In the genomic region with DNA sequence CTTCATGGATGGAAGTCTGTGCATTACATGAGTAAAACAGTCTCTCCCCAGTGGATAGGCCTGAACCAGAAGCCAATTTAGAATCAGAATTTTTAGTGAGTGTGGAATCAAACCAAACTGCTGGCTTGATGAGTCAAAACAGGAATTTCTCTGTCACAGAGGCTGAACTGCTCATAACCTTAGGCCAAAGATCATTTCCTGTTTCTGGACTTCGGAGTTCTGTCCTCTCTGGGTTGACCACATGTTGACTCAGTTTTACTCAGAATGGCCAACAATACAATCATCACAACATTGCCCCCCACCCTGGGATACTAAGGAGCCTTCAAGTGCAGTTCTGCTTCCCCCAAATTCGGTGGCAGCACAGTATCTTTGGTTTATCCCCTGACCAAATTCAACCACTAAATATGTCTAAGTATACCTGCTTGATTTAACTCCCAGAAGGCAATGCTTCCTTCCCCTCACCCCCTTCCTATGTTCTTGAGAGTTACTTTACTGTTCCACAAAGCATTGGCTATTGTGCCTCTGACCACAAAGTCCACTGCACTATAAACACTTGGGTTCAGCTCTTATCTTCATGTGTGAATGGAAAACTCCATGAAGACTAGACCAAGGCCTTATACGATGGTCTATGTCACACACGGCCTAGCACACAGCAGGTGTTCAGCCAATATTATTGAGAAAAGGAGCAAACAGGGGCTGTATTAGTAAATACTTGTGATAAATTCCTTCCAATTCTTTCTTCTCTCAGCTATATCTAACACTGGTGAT, we compare ENCODE assay signal across 1 cellular context.
A peak's percentile ranks its signal among the peaks of the same experiment; 100 is the strongest.
TF ChIP-seq lines count a peak whose summit lies in the region.

No MANE protein-coding gene starts in this region.

TF ChIP-seq in HepG2, 621 proteins besides CTCF, POLR2A, EP300 and RAD21 (continued from another document and continues in another):
- TF ChIP-seq TFDP2 (CRISPR knock-in tag; IDR thresholded peaks at IDR 0.05) (no peak), POLR2AphosphoS2 (IDR thresholded peaks at IDR 0.05; ENCODE audit: low read depth, low read length) (no peak), REXO4 (CRISPR knock-in tag; IDR thresholded peaks at IDR 0.05; ENCODE audit: borderline replicate concordance) (no peak), ZNF550 (CRISPR knock-in tag; IDR thresholded peaks at IDR 0.05; ENCODE audit: borderline replicate concordance) (no peak), SAP130 (CRISPR knock-in tag; IDR thresholded peaks at IDR 0.05; ENCODE audit: low read depth) (peak; percentile 29), PHF8 (CRISPR knock-in tag; IDR thresholded peaks at IDR 0.05) (no peak), KLF12 (CRISPR knock-in tag; IDR thresholded peaks at IDR 0.05; ENCODE audit: borderline replicate concordance) (no peak), THRA (CRISPR knock-in tag; IDR thresholded peaks at IDR 0.05; ENCODE audit: borderline replicate concordance) (no peak), TEAD2 (CRISPR knock-in tag; IDR thresholded peaks at IDR 0.05) (no peak), ZKSCAN1 (IDR thresholded peaks at IDR 0.05; ENCODE audit: low read length) (no peak), ZBTB1 (CRISPR knock-in tag; IDR thresholded peaks at IDR 0.05; ENCODE audit: borderline replicate concordance) (no peak), ZNF883 (CRISPR knock-in tag; IDR thresholded peaks at IDR 0.05; ENCODE audit: not compliant biosample characterization) (no peak), REPIN1 (CRISPR knock-in tag; IDR thresholded peaks at IDR 0.05; ENCODE audit: borderline replicate concordance, low read depth) (no peak), ATF7 (IDR thresholded peaks at IDR 0.05) (no peak), ATF7 (CRISPR knock-in tag; IDR thresholded peaks at IDR 0.05) (no peak), NR2F2 (IDR thresholded peaks at IDR 0.05; ENCODE audit: borderline replicate concordance, low read depth) (no peak; the same call in 1 of the 2 replicates), EZH2 (conservative IDR thresholded peaks at IDR 0.05; ENCODE audit: low read depth, low read length) (no peak), ZNF678 (CRISPR knock-in tag; IDR thresholded peaks at IDR 0.05) (no peak), SUZ12 (IDR thresholded peaks at IDR 0.05; ENCODE audit: low read depth, low read length) (no peak), ZNF251 (CRISPR knock-in tag; IDR thresholded peaks at IDR 0.05) (no peak), DZIP1 (CRISPR knock-in tag; IDR thresholded peaks at IDR 0.05) (no peak), NCOA2 (CRISPR knock-in tag; IDR thresholded peaks at IDR 0.05) (no peak), ZNF614 (CRISPR knock-in tag; IDR thresholded peaks at IDR 0.05; ENCODE audit: borderline replicate concordance) (no peak), KDM4B (CRISPR knock-in tag; IDR thresholded peaks at IDR 0.05) (no peak), HNRNPH1 (optimal IDR thresholded peaks at IDR 0.05; ENCODE audit: low read depth, low read length) (no peak), GABPB1 (CRISPR knock-in tag; IDR thresholded peaks at IDR 0.05) (peak; percentile 58; the same call in 1 of the 2 replicates), SMARCC2 (IDR thresholded peaks at IDR 0.05) (0 out of 2 replicates have a peak, but pooled peaks have one; percentile 24), GZF1 (CRISPR knock-in tag; IDR thresholded peaks at IDR 0.05) (no peak), ZNF607 (CRISPR knock-in tag; IDR thresholded peaks at IDR 0.05; ENCODE audit: borderline replicate concordance) (no peak), ZNF512B (CRISPR knock-in tag; IDR thresholded peaks at IDR 0.05; ENCODE audit: borderline replicate concordance) (no peak), ZNF121 (CRISPR knock-in tag; IDR thresholded peaks at IDR 0.05) (no peak), ZNF703 (CRISPR knock-in tag; IDR thresholded peaks at IDR 0.05; ENCODE audit: borderline replicate concordance) (no peak), E2F5 (CRISPR knock-in tag; conservative IDR thresholded peaks at IDR 0.05) (no peak)
- TF ChIP-seq, protein P1, sequence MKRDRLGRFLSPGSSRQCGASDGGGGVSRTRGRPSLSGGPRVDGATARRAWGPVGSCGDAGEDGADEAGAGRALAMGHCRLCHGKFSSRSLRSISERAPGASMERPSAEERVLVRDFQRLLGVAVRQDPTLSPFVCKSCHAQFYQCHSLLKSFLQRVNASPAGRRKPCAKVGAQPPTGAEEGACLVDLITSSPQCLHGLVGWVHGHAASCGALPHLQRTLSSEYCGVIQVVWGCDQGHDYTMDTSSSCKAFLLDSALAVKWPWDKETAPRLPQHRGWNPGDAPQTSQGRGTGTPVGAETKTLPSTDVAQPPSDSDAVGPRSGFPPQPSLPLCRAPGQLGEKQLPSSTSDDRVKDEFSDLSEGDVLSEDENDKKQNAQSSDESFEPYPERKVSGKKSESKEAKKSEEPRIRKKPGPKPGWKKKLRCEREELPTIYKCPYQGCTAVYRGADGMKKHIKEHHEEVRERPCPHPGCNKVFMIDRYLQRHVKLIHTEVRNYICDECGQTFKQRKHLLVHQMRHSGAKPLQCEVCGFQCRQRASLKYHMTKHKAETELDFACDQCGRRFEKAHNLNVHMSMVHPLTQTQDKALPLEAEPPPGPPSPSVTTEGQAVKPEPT (CRISPR knock-in tag; IDR thresholded peaks at IDR 0.05; ENCODE audit: low read depth): no peak
- TF ChIP-seq, protein P2, sequence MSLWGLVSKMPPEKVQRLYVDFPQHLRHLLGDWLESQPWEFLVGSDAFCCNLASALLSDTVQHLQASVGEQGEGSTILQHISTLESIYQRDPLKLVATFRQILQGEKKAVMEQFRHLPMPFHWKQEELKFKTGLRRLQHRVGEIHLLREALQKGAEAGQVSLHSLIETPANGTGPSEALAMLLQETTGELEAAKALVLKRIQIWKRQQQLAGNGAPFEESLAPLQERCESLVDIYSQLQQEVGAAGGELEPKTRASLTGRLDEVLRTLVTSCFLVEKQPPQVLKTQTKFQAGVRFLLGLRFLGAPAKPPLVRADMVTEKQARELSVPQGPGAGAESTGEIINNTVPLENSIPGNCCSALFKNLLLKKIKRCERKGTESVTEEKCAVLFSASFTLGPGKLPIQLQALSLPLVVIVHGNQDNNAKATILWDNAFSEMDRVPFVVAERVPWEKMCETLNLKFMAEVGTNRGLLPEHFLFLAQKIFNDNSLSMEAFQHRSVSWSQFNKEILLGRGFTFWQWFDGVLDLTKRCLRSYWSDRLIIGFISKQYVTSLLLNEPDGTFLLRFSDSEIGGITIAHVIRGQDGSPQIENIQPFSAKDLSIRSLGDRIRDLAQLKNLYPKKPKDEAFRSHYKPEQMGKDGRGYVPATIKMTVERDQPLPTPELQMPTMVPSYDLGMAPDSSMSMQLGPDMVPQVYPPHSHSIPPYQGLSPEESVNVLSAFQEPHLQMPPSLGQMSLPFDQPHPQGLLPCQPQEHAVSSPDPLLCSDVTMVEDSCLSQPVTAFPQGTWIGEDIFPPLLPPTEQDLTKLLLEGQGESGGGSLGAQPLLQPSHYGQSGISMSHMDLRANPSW (CRISPR knock-in tag; IDR thresholded peaks at IDR 0.05; ENCODE audit: borderline replicate concordance): no peak
- TF ChIP-seq, protein P3, sequence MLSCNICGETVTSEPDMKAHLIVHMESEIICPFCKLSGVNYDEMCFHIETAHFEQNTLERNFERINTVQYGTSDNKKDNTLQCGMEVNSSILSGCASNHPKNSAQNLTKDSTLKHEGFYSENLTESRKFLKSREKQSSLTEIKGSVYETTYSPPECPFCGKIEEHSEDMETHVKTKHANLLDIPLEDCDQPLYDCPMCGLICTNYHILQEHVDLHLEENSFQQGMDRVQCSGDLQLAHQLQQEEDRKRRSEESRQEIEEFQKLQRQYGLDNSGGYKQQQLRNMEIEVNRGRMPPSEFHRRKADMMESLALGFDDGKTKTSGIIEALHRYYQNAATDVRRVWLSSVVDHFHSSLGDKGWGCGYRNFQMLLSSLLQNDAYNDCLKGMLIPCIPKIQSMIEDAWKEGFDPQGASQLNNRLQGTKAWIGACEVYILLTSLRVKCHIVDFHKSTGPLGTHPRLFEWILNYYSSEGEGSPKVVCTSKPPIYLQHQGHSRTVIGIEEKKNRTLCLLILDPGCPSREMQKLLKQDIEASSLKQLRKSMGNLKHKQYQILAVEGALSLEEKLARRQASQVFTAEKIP (CRISPR knock-in tag; IDR thresholded peaks at IDR 0.05; ENCODE audit: borderline replicate concordance): no peak
- TF ChIP-seq, protein P4, sequence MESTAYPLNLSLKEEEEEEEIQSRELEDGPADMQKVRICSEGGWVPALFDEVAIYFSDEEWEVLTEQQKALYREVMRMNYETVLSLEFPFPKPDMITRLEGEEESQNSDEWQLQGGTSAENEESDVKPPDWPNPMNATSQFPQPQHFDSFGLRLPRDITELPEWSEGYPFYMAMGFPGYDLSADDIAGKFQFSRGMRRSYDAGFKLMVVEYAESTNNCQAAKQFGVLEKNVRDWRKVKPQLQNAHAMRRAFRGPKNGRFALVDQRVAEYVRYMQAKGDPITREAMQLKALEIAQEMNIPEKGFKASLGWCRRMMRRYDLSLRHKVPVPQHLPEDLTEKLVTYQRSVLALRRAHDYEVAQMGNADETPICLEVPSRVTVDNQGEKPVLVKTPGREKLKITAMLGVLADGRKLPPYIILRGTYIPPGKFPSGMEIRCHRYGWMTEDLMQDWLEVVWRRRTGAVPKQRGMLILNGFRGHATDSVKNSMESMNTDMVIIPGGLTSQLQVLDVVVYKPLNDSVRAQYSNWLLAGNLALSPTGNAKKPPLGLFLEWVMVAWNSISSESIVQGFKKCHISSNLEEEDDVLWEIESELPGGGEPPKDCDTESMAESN (CRISPR knock-in tag; conservative IDR thresholded peaks at IDR 0.05): no peak
- TF ChIP-seq, protein P5, sequence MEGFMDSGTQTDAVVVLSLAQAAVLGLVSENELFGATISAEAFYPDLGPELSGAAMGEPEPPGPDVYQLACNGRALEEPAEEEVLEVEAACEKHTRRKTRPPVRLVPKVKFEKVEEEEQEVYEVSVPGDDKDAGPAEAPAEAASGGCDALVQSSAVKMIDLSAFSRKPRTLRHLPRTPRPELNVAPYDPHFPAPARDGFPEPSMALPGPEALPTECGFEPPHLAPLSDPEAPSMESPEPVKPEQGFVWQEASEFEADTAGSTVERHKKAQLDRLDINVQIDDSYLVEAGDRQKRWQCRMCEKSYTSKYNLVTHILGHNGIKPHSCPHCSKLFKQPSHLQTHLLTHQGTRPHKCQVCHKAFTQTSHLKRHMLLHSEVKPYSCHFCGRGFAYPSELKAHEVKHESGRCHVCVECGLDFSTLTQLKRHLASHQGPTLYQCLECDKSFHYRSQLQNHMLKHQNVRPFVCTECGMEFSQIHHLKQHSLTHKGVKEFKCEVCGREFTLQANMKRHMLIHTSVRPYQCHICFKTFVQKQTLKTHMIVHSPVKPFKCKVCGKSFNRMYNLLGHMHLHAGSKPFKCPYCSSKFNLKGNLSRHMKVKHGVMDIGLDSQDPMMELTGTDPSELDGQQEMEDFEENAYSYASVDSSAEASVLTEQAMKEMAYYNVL (CRISPR knock-in tag; IDR thresholded peaks at IDR 0.05; ENCODE audit: borderline replicate concordance): no peak
